11 cellular contexts compared by ENCODE assay signal in genomic region chrX:57669961-57670360, GRCh38. TPM values are rescaled to one million over a fixed set of nuclear protein-coding genes. Genes with fewer than 3 reads are reported as not detected.
"Had no signal": no experiment of that assay in that cellular context is flagged by ENCODE, and none has a peak within 500 bp of the region (broad histone marks: within the 10 kb centered on the region; RNA-seq: fewer than 3 reads in every experiment).

No MANE protein-coding gene starts in this region.

- H3K4me3 ChIP-seq: HAP-1, K562 had no signal

- H3K36me3 Mint-ChIP-seq: IgD-negative memory B cell had no signal

- H3K9me3 Mint-ChIP-seq: HFFc6 had no signal

- ATAC-seq: HepG2, K562 had no signal

- H3K36me3 ChIP-seq: HAP-1 had no signal

- H3K27ac Mint-ChIP-seq: HFFc6, IgD-negative memory B cell had no signal

- H3K4me3 Mint-ChIP-seq: HFFc6, IgD-negative memory B cell had no signal

- H3K27ac ChIP-seq: HL-60 had no signal

- DNase-seq: GOT3, H7, HFFc6, KG1 had no signal

- FAIRE-seq: HepG2, K562 had no signal

RNA-seq across cellular contexts. Expression of gene NLRP2B, which starts 10.1 kb away (rescaled TPM):
- total RNA-seq: H4, H7, HepG2, HFFc6, HT1080, K562 had no signal
- polyA plus RNA-seq: HepG2, IgD-negative memory B cell, K562 had no signal
